In the genomic region with DNA sequence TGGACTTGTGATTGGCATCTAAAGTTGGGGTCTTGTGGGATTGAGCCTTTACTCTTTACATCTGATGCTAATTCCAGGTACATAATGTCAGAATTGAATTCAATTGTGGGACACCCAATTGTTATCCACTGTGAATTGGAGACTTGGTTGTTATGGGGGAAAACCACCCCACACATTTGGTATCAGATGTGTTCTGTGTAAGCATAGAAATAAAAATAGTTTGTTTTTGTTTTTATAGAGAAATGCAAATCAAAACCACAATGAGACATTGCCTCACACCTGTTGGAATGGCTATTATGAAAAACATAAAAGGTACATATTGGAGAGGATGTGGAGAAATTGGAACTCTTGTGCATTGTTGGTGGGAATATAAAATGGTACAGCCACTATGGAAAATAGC, we compare ENCODE assay signal across 20 cellular contexts. TPM values are rescaled to one million over a fixed set of nuclear protein-coding genes. Genes with fewer than 3 reads are reported as not detected.
DNase-seq lines count a peak whose midpoint lies in the region; ATAC-seq and TF ChIP-seq lines count a peak whose summit lies in the region.
"Had no signal": no experiment of that assay in that cellular context is flagged by ENCODE, and none has a peak within 500 bp of the region (broad histone marks: within the 10 kb centered on the region; RNA-seq: fewer than 3 reads in every experiment).

No MANE protein-coding gene starts in this region.

- CTCF ChIA-PET in CD4-positive, alpha-beta T cell (lab: Charles Lee): no interaction called here

- no peak overlapping the region for H3K4me3 Mint-ChIP-seq in activated CD4-positive, alpha-beta T cell treated with anti-CD3 and anti-CD28 coated beads, Interleukin-2, amount 10 ng/mL, durations not matched to agents 24 days and 14 days
- H3K4me3 Mint-ChIP-seq in nephron progenitor cell: no peak overlapping the region
- H3K4me3 Mint-ChIP-seq in CD4-positive, alpha-beta T cell: no peak overlapping the region
- H3K4me3 Mint-ChIP-seq: T-helper 2 cell treated with Interferon-gamma antibody and Interleukin-4, amounts not matched to agents 5 μg/mL and 100 μg/mL, for 36 hours had no signal

- POLR2A ChIA-PET in CD4-positive, alpha-beta T cell (lab: Charles Lee): no interaction called here

- H3K27me3 ChIP-seq in CD4-positive, alpha-beta T cell (ENCODE audit: control insufficient read depth, insufficient read depth, low read length): no peaks in the 10 kb centered on the region
- H3K27me3 ChIP-seq: BLaER1 treated with 17β-estradiol and CSF1 and Interleukin-3, amounts not matched to agents 10 nM and 100 nM had no signal

- H3K9me3 ChIP-seq in CD4-positive, alpha-beta T cell (ENCODE audit: control insufficient read depth, low read length): no peaks in the 10 kb centered on the region
- H3K9me3 ChIP-seq: A549, HAP-1 had no signal

- DNase-seq in LHCN-M2 (ENCODE audit: low read depth): peak; percentile 34
- no peak for DNase-seq in activated CD4-positive, alpha-beta T cell treated with anti-CD3 and anti-CD28 coated beads, Interleukin-2, amount 10 ng/mL, durations not matched to agents 24 days and 14 days
- DNase-seq in nephron progenitor cell: no peak
- DNase-seq in CD4-positive, alpha-beta T cell: no peak
- DNase-seq: DMS 273 treated with DMSO at 0.1 percent for 48 hours, KBM-7, NCI-H1092, NCI-H2081 treated with DMSO at 0.1 percent for 48 hours, NCI-H510A treated with DMSO at 0.1 percent for 48 hours had no signal

- ATAC-seq in GM18867 (IDR thresholded peaks at IDR 0.05; ENCODE audit: unreplicated experiment) (peak; percentile 59), GM21515 (IDR thresholded peaks at IDR 0.05; ENCODE audit: unreplicated experiment) (peak; percentile 61), HG03280 (IDR thresholded peaks at IDR 0.05; ENCODE audit: unreplicated experiment) (peak; percentile 52), GM18909 (IDR thresholded peaks at IDR 0.05; ENCODE audit: poor library complexity, unreplicated experiment) (no peak)
- ATAC-seq in CD4-positive, alpha-beta T cell (ENCODE audit: poor library complexity): no peak
- ATAC-seq: A549, Panc1, Right ventricle myocardium inferior had no signal

- no peak overlapping the region for H3K27ac Mint-ChIP-seq in activated CD4-positive, alpha-beta T cell treated with anti-CD3 and anti-CD28 coated beads, Interleukin-2, amount 10 ng/mL, durations not matched to agents 24 days and 14 days
- no peak overlapping the region for H3K27ac Mint-ChIP-seq in nephron progenitor cell
- no peak overlapping the region for H3K27ac Mint-ChIP-seq in CD4-positive, alpha-beta T cell
- H3K27ac Mint-ChIP-seq: T-helper 2 cell treated with Interferon-gamma antibody and Interleukin-4, amounts not matched to agents 5 μg/mL and 100 μg/mL, for 36 hours had no signal

- TF ChIP-seq CTCF in nephron progenitor cell (IDR thresholded peaks at IDR 0.05): no peak
- TF ChIP-seq CTCF in CD4-positive, alpha-beta T cell (IDR thresholded peaks at IDR 0.05): no peak

- no peaks in the 10 kb centered on the region for H3K4me1 Mint-ChIP-seq in activated CD4-positive, alpha-beta T cell treated with anti-CD3 and anti-CD28 coated beads, Interleukin-2, amount 10 ng/mL, durations not matched to agents 24 days and 14 days
- no peaks in the 10 kb centered on the region for H3K4me1 Mint-ChIP-seq in nephron progenitor cell
- no peaks in the 10 kb centered on the region for H3K4me1 Mint-ChIP-seq in CD4-positive, alpha-beta T cell (ENCODE audit: low read depth)

- no peak overlapping the region for H3K27ac ChIP-seq in CD4-positive, alpha-beta T cell (ENCODE audit: low read depth, low read length)
- H3K27ac ChIP-seq: A549; BLaER1 treated with 17β-estradiol and CSF1 and Interleukin-3, amounts not matched to agents 10 nM and 100 nM had no signal

- no peaks in the 10 kb centered on the region for H3K9me3 Mint-ChIP-seq in activated CD4-positive, alpha-beta T cell treated with anti-CD3 and anti-CD28 coated beads, Interleukin-2, amount 10 ng/mL, durations not matched to agents 24 days and 14 days
- peaks cover 15% of the 10 kb centered on the region for H3K9me3 Mint-ChIP-seq in nephron progenitor cell
- H3K9me3 Mint-ChIP-seq in CD4-positive, alpha-beta T cell: no peaks in the 10 kb centered on the region
- H3K9me3 Mint-ChIP-seq: T-helper 2 cell treated with Interferon-gamma antibody and Interleukin-4, amounts not matched to agents 5 μg/mL and 100 μg/mL, for 36 hours had no signal

- H3K36me3 Mint-ChIP-seq in activated CD4-positive, alpha-beta T cell treated with anti-CD3 and anti-CD28 coated beads, Interleukin-2, amount 10 ng/mL, durations not matched to agents 24 days and 14 days (ENCODE audit: low read depth): no peaks in the 10 kb centered on the region
- no peaks in the 10 kb centered on the region for H3K36me3 Mint-ChIP-seq in nephron progenitor cell (ENCODE audit: low read depth)
- no peaks in the 10 kb centered on the region for H3K36me3 Mint-ChIP-seq in CD4-positive, alpha-beta T cell (ENCODE audit: low read depth)

- intact Hi-C loops in activated CD4-positive, alpha-beta T cell treated with anti-CD3 and anti-CD28 coated beads, Interleukin-2, amount 10 ng/mL, durations not matched to agents 24 days and 14 days (cut with micrococcal nuclease): no loop called here
- intact Hi-C loops in CD4-positive, alpha-beta T cell (cut with DNase I, micrococcal nuclease): no loop called here

- peaks cover 8% of the 10 kb centered on the region for H3K27me3 Mint-ChIP-seq in activated CD4-positive, alpha-beta T cell treated with anti-CD3 and anti-CD28 coated beads, Interleukin-2, amount 10 ng/mL, durations not matched to agents 24 days and 14 days
- peaks cover 6% of the 10 kb centered on the region for H3K27me3 Mint-ChIP-seq in nephron progenitor cell (ENCODE audit: low read depth, poor library complexity)
- peaks cover 10% of the 10 kb centered on the region for H3K27me3 Mint-ChIP-seq in CD4-positive, alpha-beta T cell

RNA-seq across cellular contexts. Expression of gene CPA3, which starts 58.5 kb away (rescaled TPM):
- 1.3 and 1.9 TPM in 2 replicates for total RNA-seq in LHCN-M2 (2014; rRNA removed)
- 2.2 TPM for polyA plus RNA-seq in LHCN-M2 (2012)
- total RNA-seq in activated CD4-positive, alpha-beta T cell treated with anti-CD3 and anti-CD28 coated beads, Interleukin-2, amount 10 ng/mL, durations not matched to agents 24 days and 14 days: not detected in 2 replicates
- total RNA-seq in CD4-positive, alpha-beta T cell: not detected
- total RNA-seq: Daoy had no signal
- polyA plus RNA-seq: A549 had no signal

Comparison
In these comparisons a context has a peak if more than half of its experiments do, and no peak if none do; other contexts are left out.
1. ATAC-seq: peak in GM18867 (single experiment), GM21515 (single experiment) and HG03280 (single experiment); none in GM18909 (single experiment) and CD4-positive, alpha-beta T cell (single experiment).